12 cellular contexts compared by ENCODE assay signal in the genomic region with DNA sequence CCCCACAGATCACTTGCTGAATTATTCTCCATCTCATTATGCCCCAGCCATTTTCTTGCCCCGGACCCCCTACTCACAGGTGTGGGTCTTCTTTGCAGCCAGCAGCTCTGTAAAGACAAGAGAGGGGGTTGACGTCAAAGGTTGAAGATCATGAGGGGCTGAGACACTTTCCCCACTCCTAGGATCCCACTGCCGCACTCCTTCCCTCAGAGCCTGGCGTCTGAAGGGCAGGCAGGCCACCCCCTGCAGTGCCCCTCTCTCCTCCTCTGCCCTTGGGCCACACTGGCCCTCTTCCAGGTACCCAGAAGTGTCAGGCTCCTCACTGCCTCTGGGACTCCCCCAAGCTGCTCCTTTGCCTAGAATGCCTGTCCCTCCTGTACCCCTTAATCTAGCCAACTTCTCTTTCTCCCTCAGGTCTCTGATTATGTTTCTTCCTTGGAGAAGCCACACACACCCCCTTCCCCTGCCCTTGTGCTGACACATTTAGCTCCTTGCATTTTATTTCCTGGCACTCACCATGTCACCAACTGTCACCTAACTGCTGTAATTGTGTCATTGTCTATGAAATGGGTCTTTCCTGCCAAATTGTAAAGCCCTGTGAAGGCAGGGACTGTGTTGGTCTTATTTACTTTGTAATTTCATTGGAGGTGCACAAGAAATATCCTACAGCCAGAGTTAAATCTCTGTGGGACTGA. TPM values are rescaled to one million over a fixed set of nuclear protein-coding genes. Genes with fewer than 3 reads are reported as not detected.
A peak's percentile ranks its signal among the peaks of the same experiment; 100 is the strongest.
DNase-seq lines count a peak whose midpoint lies in the region; ATAC-seq, FAIRE-seq and TF ChIP-seq lines count a peak whose summit lies in the region.
"Had no signal": no experiment of that assay in that cellular context is flagged by ENCODE, and none has a peak within 500 bp of the region (broad histone marks: within the 10 kb centered on the region; RNA-seq: fewer than 3 reads in every experiment).

No MANE protein-coding gene starts in this region.

- peaks cover 14 to 40% (median 29%) of the 10 kb centered on the region in 4 experiments for H3K4me1 ChIP-seq in H1 (replicated peaks in 1 of 4; ENCODE audit: control insufficient read depth in 3 of 4, insufficient read depth in 4 of 4, low read length in 3 of 4)
- peaks cover 50% of the 10 kb centered on the region for H3K4me1 ChIP-seq in psoas muscle
- peaks cover 25% of the 10 kb centered on the region for H3K4me1 ChIP-seq in vagina
- H3K4me1 ChIP-seq: SJSA1 had no signal

- no peak overlapping the region for H4K5ac ChIP-seq in H1 (ENCODE audit: insufficient read length, low read depth, low read length)

- H4K20me1 ChIP-seq in H1 (replicated peaks in 1 of 2; ENCODE audit: control insufficient read depth in 1 of 2, insufficient read depth in 2 of 2, low read length in 2 of 2), result no peaks in the 10 kb centered on the region

- H3K9ac ChIP-seq in H1 (replicated peaks in 1 of 4; ENCODE audit: extremely low read depth in 1 of 4, low read depth in 3 of 4, low read length in 3 of 4), result peak overlapping the region in 1 of 4 experiments; percentile 16; a peak in 1 of 7 replicates

- H3K23me2 ChIP-seq in H1 (ENCODE audit: low read depth, low read length), result peaks cover 5% of the 10 kb centered on the region; the same call in 1 of the 2 replicates

- H3K23ac ChIP-seq in H1 (ENCODE audit: insufficient read length), result no peak overlapping the region

- no peak for ATAC-seq in psoas muscle
- ATAC-seq in HG02870 (IDR thresholded peaks at IDR 0.05; ENCODE audit: unreplicated experiment), result no peak

- 41% methylated on average over 4 of the region's 4 CpGs; no CpG with 5 or more reads in 1 of the 2 experiments for WGBS in H1 (ENCODE audit: extremely low coverage in 1 of 2, insufficient coverage in 1 of 2, insufficient read length in 1 of 2, insufficient replicate concordance in 2 of 2, low coverage in 1 of 2, low lambda C conversion rate in 2 of 2, missing lambda C conversion rate in 1 of 2), 2 experiments
- WGBS in psoas muscle, 3 donors, result 39 to 69% (median 57%) methylated on average over 4 of the region's 4 CpGs

- H3K4me3 ChIP-seq in H7 (ENCODE audit: insufficient read depth, low read depth, low read length), result no peak overlapping the region
- H3K4me3 ChIP-seq in H1 (ENCODE audit: extremely low read depth in 1 of 4, insufficient read depth in 2 of 4, low read depth in 3 of 4, low read length in 4 of 4), result peak overlapping the region in 3 of 4 experiments; percentile 11 to 33 (median 14); a peak in 5 of 8 replicates
- H3K4me3 ChIP-seq in psoas muscle, result peak overlapping the region; percentile 74
- no peak overlapping the region for H3K4me3 ChIP-seq in vagina
- H3K4me3 ChIP-seq: SJSA1 had no signal

- H3K27me3 ChIP-seq in H7 (ENCODE audit: control insufficient read depth, insufficient read depth, low read length), result no peaks in the 10 kb centered on the region
- no peaks in the 10 kb centered on the region; a peak in 1 of 7 replicates for H3K27me3 ChIP-seq in H1 (replicated peaks in 1 of 4; ENCODE audit: control insufficient read depth in 3 of 4, extremely low read depth in 1 of 4, insufficient read depth in 3 of 4, low read length in 3 of 4)
- no peaks in the 10 kb centered on the region for H3K27me3 ChIP-seq in psoas muscle (ENCODE audit: insufficient read depth in 3 of 3, low read length in 2 of 3)
- H3K27me3 ChIP-seq in vagina, result no peaks in the 10 kb centered on the region
- H3K27me3 ChIP-seq: SJSA1 had no signal

- peak overlapping the region; percentile 36 for H3K27ac ChIP-seq in RWPE1
- no peak overlapping the region for H3K27ac ChIP-seq in H1 (ENCODE audit: low read depth, low read length)
- peak overlapping the region; percentile 96 for H3K27ac ChIP-seq in psoas muscle
- no peak overlapping the region for H3K27ac ChIP-seq in vagina
- H3K27ac ChIP-seq: SJSA1 had no signal

- no peak overlapping the region for H3K4ac ChIP-seq in H1 (replicated peaks; ENCODE audit: insufficient read length, low read depth, low read length)

- H3K79me1 ChIP-seq in H1 (ENCODE audit: low read depth, low read length), result no peaks in the 10 kb centered on the region

- no peak overlapping the region for H2AFZ ChIP-seq in H1 (ENCODE audit: low read length)

- TF ChIP-seq EP300 in H1 (IDR thresholded peaks at IDR 0.05; ENCODE audit: borderline replicate concordance in 1 of 2, low read depth in 2 of 2, low read length in 2 of 2), result no peak

- H2BK120ac ChIP-seq in H1 (replicated peaks; ENCODE audit: low read depth, low read length), result no peak overlapping the region

- H3K36me3 ChIP-seq in H7 (replicated peaks; ENCODE audit: control insufficient read depth, insufficient read depth, low read length) (no peaks in the 10 kb centered on the region), H1 (ENCODE audit: control insufficient read depth in 2 of 4, insufficient read depth in 4 of 4, low read length in 3 of 4) (no peaks in the 10 kb centered on the region), psoas muscle (ENCODE audit: insufficient read depth in 1 of 2, low read depth in 1 of 2) (no peaks in the 10 kb centered on the region), vagina (no peaks in the 10 kb centered on the region)
- H3K36me3 ChIP-seq: SJSA1 had no signal

- H3K56ac ChIP-seq in H1 (replicated peaks; ENCODE audit: insufficient read length, low read depth, low read length), result no peak overlapping the region

- peak overlapping the region; percentile 80; the same call in 1 of the 2 replicates for H2BK5ac ChIP-seq in H1 (ENCODE audit: low read depth, low read length)

- CTCF ChIA-PET in RWPE1 (lab: Yijun Ruan, JAX), result no interaction called here
- CTCF ChIA-PET in H1 (lab: Charles Lee; ENCODE audit: partially characterized antibody), result interaction anchor here (0.6 to 1.4 kb wide), 6 partner anchors 12 to 95 kb away, joined by 3 to 7 read pairs (median 4); no protein-coding TSS in a partner anchor

- no peaks in the 10 kb centered on the region for H3K79me2 ChIP-seq in H1 (ENCODE audit: control insufficient read depth in 1 of 2, insufficient read depth in 2 of 2, low read length in 2 of 2)

- no peak for FAIRE-seq in H1 (lab: Jason Lieb, UNC)
- FAIRE-seq: D721Med had no signal

- TF ChIP-seq CTCF in RWPE1 (conservative IDR thresholded peaks at IDR 0.05; ENCODE audit: low read depth) (no peak), H1 (IDR thresholded peaks at IDR 0.05; ENCODE audit: control extremely low read depth in 1 of 3, insufficient read depth in 1 of 3, low read depth in 1 of 3, low read length in 3 of 3) (no peak), psoas muscle (IDR thresholded peaks at IDR 0.05) (no peak), vagina (IDR thresholded peaks at IDR 0.05) (no peak)

- no peak overlapping the region; the same call in 1 of the 2 replicates for H4K8ac ChIP-seq in H1 (ENCODE audit: extremely low read depth, insufficient read depth, low read length)

- H2BK20ac ChIP-seq in H1 (ENCODE audit: low read length), result peak overlapping the region; percentile 97; the same call in 1 of the 2 replicates

- peak overlapping the region; percentile 59 to 64 for H3K4me2 ChIP-seq in H1 (ENCODE audit: insufficient read depth in 1 of 2, low read depth in 2 of 2, low read length in 2 of 2)

- POLR2A ChIA-PET in RWPE1 (lab: Yijun Ruan, JAX; ENCODE audit: low non-redundant PET) (interaction anchor here (0.5 kb wide), 1 partner anchor 365 kb away, joined by 7 read pairs; no protein-coding TSS in a partner anchor), H1 (lab: Charles Lee; ENCODE audit: partially characterized antibody) (interaction anchor here (0.7 to 1.3 kb wide), 3 partner anchors 10 to 22 kb away, joined by 3 to 9 read pairs (median 4); partner anchors contain the start of gene C2CD4D)

- TF ChIP-seq POLR2A in H1 (IDR thresholded peaks at IDR 0.05; ENCODE audit: control extremely low read depth in 1 of 2, low read depth in 2 of 2, low read length in 2 of 2), result no peak
- no peak for TF ChIP-seq POLR2A in vagina (IDR thresholded peaks at IDR 0.05)

- peak overlapping the region; percentile 56; the same call in 1 of the 2 replicates for H2AK5ac ChIP-seq in H1 (ENCODE audit: low read depth, low read length)

- H2BK15ac ChIP-seq in H1 (ENCODE audit: low read length), result peak overlapping the region; percentile 88; the same call in 1 of the 2 replicates

- H3K9me3 ChIP-seq in H1 (ENCODE audit: insufficient read depth in 2 of 2, low read depth in 1 of 2, low read length in 1 of 2) (no peaks in the 10 kb centered on the region), psoas muscle (no peaks in the 10 kb centered on the region), vagina (no peaks in the 10 kb centered on the region)
- H3K9me3 ChIP-seq: SJSA1 had no signal

- H4K91ac ChIP-seq in H1 (replicated peaks; ENCODE audit: insufficient read length, low read length), result no peak overlapping the region

- no peak overlapping the region for H3K14ac ChIP-seq in H1 (ENCODE audit: insufficient read length)

- no peak for TF ChIP-seq RAD21 in H1 (IDR thresholded peaks at IDR 0.05 in 1 of 2, conservative IDR thresholded peaks at IDR 0.05 in 1 of 2; ENCODE audit: low read depth in 2 of 2, low read length in 2 of 2)

- intact Hi-C loops in psoas muscle (cut with DNase I), result loop anchor here in 1 of 2 donors (10.0 kb wide), 3 partner anchors 65 to 365 kb away; partner anchors contain the start of gene MRPL9
- intact Hi-C loops in vagina (cut with DNase I), result no loop called here

- peak overlapping the region; percentile 98; the same call in 1 of the 2 replicates for H2BK12ac ChIP-seq in H1 (ENCODE audit: low read depth, low read length)

- DNase-seq in H7 (peak; percentile 75), RWPE1 (ENCODE audit: low spot score) (no peak), H1 (ENCODE audit: low read depth in 1 of 2, low spot score in 2 of 2) (no peak), psoas muscle (no peak), vagina (ENCODE audit: extremely low spot score in 2 of 2) (no peak), OCI-M1 (lab: John Stamatoyannopoulos, UW) (no peak)
- DNase-seq: activated CD4-positive, alpha-beta T cell treated with anti-CD3 and anti-CD28 coated beads for 4 hours; NCI-H510A had no signal

- peak overlapping the region; percentile 64 for H3K18ac ChIP-seq in H1 (ENCODE audit: extremely low read depth, low read length)

RNA-seq across cellular contexts. Expression of gene RORC, which starts 2.1 kb away (rescaled TPM):
- total RNA-seq in H7 (2014; rRNA removed; shearing (Covaris generic)), result 0.18 and 0.42 TPM in 2 replicates
- 0.52 and 0.54 TPM in 2 replicates for total RNA-seq in H1 (2021; fragmentation: NEBNext Ultra II Directional; extraction: Animal tissue kit (Norgen Biotek cat#: 25700))
- polyA plus RNA-seq in H1 (2011; rRNA removed) (0.44 and 0.52 TPM in 2 replicates), psoas muscle (10 to 100 TPM in 2 of 3 donors, 1 to 10 TPM in 1; 3.5 to 89.2 (median 62.9) TPM)
- polyA plus RNA-seq in H1 (2011; cell fraction: cytosol; rRNA removed), result 0.47 TPM
- polyA plus RNA-seq in H1 (2011; cell fraction: nucleus; rRNA removed), result 0.66 TPM
- polyA plus RNA-seq in H1 (2012, experiment 1 of 2), result 0.28 to 0.44 TPM (median 0.37 TPM) in 4 replicates
- 0.39 TPM for polyA plus RNA-seq in H1 (2012, experiment 2 of 2)
- polyA plus RNA-seq in H1 (2013, experiment 1 of 2), result 0.30 TPM
- 0.28 TPM for polyA plus RNA-seq in H1 (2013, experiment 2 of 2)
- 0.76 and 0.90 TPM in 2 replicates for polyA minus RNA-seq in H1 (2011; rRNA and poly(A)+ RNA removed)
- polyA minus RNA-seq in H1 (2011; cell fraction: cytosol; rRNA and poly(A)+ RNA removed), result 0.44 TPM
- polyA minus RNA-seq in H1 (2011; cell fraction: nucleus; rRNA and poly(A)+ RNA removed), result 1.2 TPM
- total RNA-seq in psoas muscle (100 to 1,000 TPM in 1 of 4 donors, 10 to 100 TPM in 3; 35.0 to 109 (median 67.7) TPM), vagina (8.1 TPM)
- total RNA-seq: SJSA1 had no signal

RNA-seq across cellular contexts. Expression of gene C2CD4D, which starts 10.1 kb away (rescaled TPM):
- total RNA-seq in H7 (2014; rRNA removed; shearing (Covaris generic)), result 0.30 and 0.90 TPM in 2 replicates
- 0.54 and 0.71 TPM in 2 replicates for total RNA-seq in H1 (2021; fragmentation: NEBNext Ultra II Directional; extraction: Animal tissue kit (Norgen Biotek cat#: 25700))
- polyA plus RNA-seq in H1 (2011; rRNA removed), result 0.41 and 0.60 TPM in 2 replicates
- 0.58 TPM for polyA plus RNA-seq in H1 (2011; cell fraction: cytosol; rRNA removed)
- 1.00 TPM for polyA plus RNA-seq in H1 (2011; cell fraction: nucleus; rRNA removed)
- polyA plus RNA-seq in H1 (2012, experiment 1 of 2), result 0.80 to 1.0 TPM (median 0.90 TPM) in 4 replicates
- polyA plus RNA-seq in H1 (2012, experiment 2 of 2), result 0.14 TPM
- polyA plus RNA-seq in H1 (2013, experiment 1 of 2), result 0.30 TPM
- polyA plus RNA-seq in H1 (2013, experiment 2 of 2), result 0.48 TPM
- polyA minus RNA-seq in H1 (2011; rRNA and poly(A)+ RNA removed), result not detected in 2 replicates
- 0.66 TPM for polyA minus RNA-seq in H1 (2011; cell fraction: cytosol; rRNA and poly(A)+ RNA removed)
- 1.6 TPM for polyA minus RNA-seq in H1 (2011; cell fraction: nucleus; rRNA and poly(A)+ RNA removed)
- under 1 TPM in 1 of 4 donors, not detected in 3; 0.47 TPM for total RNA-seq in psoas muscle
- not detected for polyA plus RNA-seq in psoas muscle
- total RNA-seq in vagina, result not detected
- total RNA-seq: SJSA1 had no signal

RNA-seq across cellular contexts. Expression of gene THEM5, which starts 24.0 kb away (rescaled TPM):
- total RNA-seq in H7 (2014; rRNA removed; shearing (Covaris generic)), result not detected in 2 replicates
- total RNA-seq in H1 (2021; fragmentation: NEBNext Ultra II Directional; extraction: Animal tissue kit (Norgen Biotek cat#: 25700)), result not detected in 2 replicates
- not detected in 2 replicates for polyA plus RNA-seq in H1 (2011; rRNA removed)
- polyA plus RNA-seq in H1 (2011; cell fraction: cytosol; rRNA removed), result not detected
- not detected for polyA plus RNA-seq in H1 (2011; cell fraction: nucleus; rRNA removed)
- polyA plus RNA-seq in H1 (2012, experiment 1 of 2), result 0.29 to 0.50 TPM (median 0.39 TPM) in 4 replicates
- not detected for polyA plus RNA-seq in H1 (2012, experiment 2 of 2)
- polyA plus RNA-seq in H1 (2013, experiment 1 of 2), result not detected
- polyA plus RNA-seq in H1 (2013, experiment 2 of 2), result not detected
- polyA minus RNA-seq in H1 (2011; rRNA and poly(A)+ RNA removed), result not detected in 2 replicates
- polyA minus RNA-seq in H1 (2011; cell fraction: cytosol; rRNA and poly(A)+ RNA removed), result not detected
- not detected for polyA minus RNA-seq in H1 (2011; cell fraction: nucleus; rRNA and poly(A)+ RNA removed)
- not detected for total RNA-seq in psoas muscle
- not detected for polyA plus RNA-seq in psoas muscle
- 0.98 TPM for total RNA-seq in vagina
- total RNA-seq: mucosa of gallbladder, SJSA1 had no signal

RNA-seq across cellular contexts. Expression of gene LINGO4, which starts 24.3 kb away (rescaled TPM):
- 0.07 TPM in 1 of 2 replicates, not detected in the other for total RNA-seq in H7 (2014; rRNA removed; shearing (Covaris generic))
- total RNA-seq in H1 (2021; fragmentation: NEBNext Ultra II Directional; extraction: Animal tissue kit (Norgen Biotek cat#: 25700)), result not detected in 2 replicates
- polyA plus RNA-seq in H1 (2011; rRNA removed) (0.03 TPM in 1 of 2 replicates, not detected in the other), psoas muscle (1 to 10 TPM in 2 of 3 donors, under 1 TPM in 1; 0.36 to 4.6 (median 3.6) TPM)
- polyA plus RNA-seq in H1 (2011; cell fraction: cytosol; rRNA removed), result not detected
- not detected for polyA plus RNA-seq in H1 (2011; cell fraction: nucleus; rRNA removed)
- 0.05 TPM in 1 of 4 replicates, not detected in the others for polyA plus RNA-seq in H1 (2012, experiment 1 of 2)
- polyA plus RNA-seq in H1 (2012, experiment 2 of 2), result not detected
- not detected for polyA plus RNA-seq in H1 (2013, experiment 1 of 2)
- not detected for polyA plus RNA-seq in H1 (2013, experiment 2 of 2)
- polyA minus RNA-seq in H1 (2011; rRNA and poly(A)+ RNA removed), result not detected in 2 replicates
- polyA minus RNA-seq in H1 (2011; cell fraction: cytosol; rRNA and poly(A)+ RNA removed), result not detected
- polyA minus RNA-seq in H1 (2011; cell fraction: nucleus; rRNA and poly(A)+ RNA removed), result 0.30 TPM
- total RNA-seq in psoas muscle (10 to 100 TPM in 1 of 4 donors, 1 to 10 TPM in 3; 3.6 to 18.2 (median 6.9) TPM), vagina (0.98 TPM)
- total RNA-seq: SJSA1 had no signal

RNA-seq across cellular contexts. Expression of gene TDRKH, which starts 39.2 kb away (rescaled TPM):
- total RNA-seq in H7 (2014; rRNA removed; shearing (Covaris generic)), result 20.9 and 25.0 TPM in 2 replicates
- total RNA-seq in H1 (2021; fragmentation: NEBNext Ultra II Directional; extraction: Animal tissue kit (Norgen Biotek cat#: 25700)), result 23.8 and 26.1 TPM in 2 replicates
- polyA plus RNA-seq in H1 (2011; rRNA removed) (7.7 and 9.9 TPM in 2 replicates), psoas muscle (1 to 10 TPM; 2.4 to 8.1 (median 3.6) TPM)
- 11.5 TPM for polyA plus RNA-seq in H1 (2011; cell fraction: cytosol; rRNA removed)
- polyA plus RNA-seq in H1 (2011; cell fraction: nucleus; rRNA removed), result 10.3 TPM
- 15.2 to 18.5 TPM (median 16.9 TPM) in 4 replicates for polyA plus RNA-seq in H1 (2012, experiment 1 of 2)
- 3.5 TPM for polyA plus RNA-seq in H1 (2012, experiment 2 of 2)
- polyA plus RNA-seq in H1 (2013, experiment 1 of 2), result 15.1 TPM
- 15.0 TPM for polyA plus RNA-seq in H1 (2013, experiment 2 of 2)
- 17.9 and 19.3 TPM in 2 replicates for polyA minus RNA-seq in H1 (2011; rRNA and poly(A)+ RNA removed)
- polyA minus RNA-seq in H1 (2011; cell fraction: cytosol; rRNA and poly(A)+ RNA removed), result 8.6 TPM
- polyA minus RNA-seq in H1 (2011; cell fraction: nucleus; rRNA and poly(A)+ RNA removed), result 11.3 TPM
- total RNA-seq in psoas muscle (10 to 100 TPM in 1 of 4 donors, 1 to 10 TPM in 3; 4.1 to 12.1 (median 5.8) TPM), vagina (5.2 TPM)

Comparison
In these comparisons a context has a peak if more than half of its experiments do, and no peak if none do; other contexts are left out.
1. H3K4me3 ChIP-seq: peak in H1 (3 of 4) and psoas muscle (single experiment); none in H7 (single experiment) and vagina (0 of 2).
2. H3K27ac ChIP-seq: peak in RWPE1 (single experiment) and psoas muscle (single experiment); none in H1 (single experiment) and vagina (single experiment).